Comparison of ENCODE assay signal across 19 cellular contexts in the genomic region with DNA sequence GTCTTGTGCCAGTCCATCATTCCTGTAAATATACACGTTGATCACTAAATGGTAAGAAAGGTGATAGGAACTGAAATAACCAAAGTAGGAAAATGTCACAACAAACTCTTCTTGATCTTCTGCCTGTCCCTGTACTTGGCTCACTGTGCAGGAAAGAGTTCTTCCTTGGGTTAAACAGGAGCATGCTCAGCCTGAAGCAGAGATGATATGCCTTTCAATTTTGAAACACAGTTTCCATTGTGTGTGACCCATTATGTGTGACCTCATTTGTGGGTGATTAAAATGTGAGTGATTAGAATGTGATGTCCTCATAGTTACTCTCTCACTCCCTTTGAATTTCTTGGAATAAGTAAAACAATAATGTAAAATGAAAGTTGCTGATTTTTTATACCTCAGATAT.
DNase-seq lines count a peak whose midpoint lies in the region; ATAC-seq, FAIRE-seq and TF ChIP-seq lines count a peak whose summit lies in the region.
"Had no signal": no experiment of that assay in that cellular context is flagged by ENCODE, and none has a peak within 500 bp of the region (broad histone marks: within the 10 kb centered on the region; RNA-seq: fewer than 3 reads in every experiment).

No MANE protein-coding gene starts in this region.

- no peak for ATAC-seq in pancreas
- ATAC-seq: A549; CD8-positive, alpha-beta T cell had no signal

- DNase-seq in SK-MEL-5 (ENCODE audit: low read depth, low spot score) (peak; percentile 40), kidney tubule cell (ENCODE audit: low spot score) (peak; percentile 15), testis (peak; percentile 70), pancreas (no peak), NCI-H1417 (lab: John Stamatoyannopoulos, UW) (no peak)
- DNase-seq: AML-193; Caco-2; Calu3; CD4-positive, alpha-beta T cell; CD8-positive, alpha-beta T cell; DMS79 treated with DMSO at 0.1 percent for 48 hours; GF-D8 had no signal

- in situ Hi-C loops in SK-MEL-5 (cut with HindIII; ENCODE audit: low pct_unique_long_range_greater_than_20kb, low sequenced_read_pairs): no loop called here

- H3K4me3 ChIP-seq in testis: no peak overlapping the region
- no peak overlapping the region for H3K4me3 ChIP-seq in pancreas
- H3K4me3 ChIP-seq: A549; BLaER1 treated with 17β-estradiol and CSF1 and Interleukin-3, amounts not matched to agents 10 nM and 100 nM had no signal

- no peak for FAIRE-seq in pancreas (lab: Jason Lieb, UNC)
- FAIRE-seq: A549, D721Med, G401.6, GM12891 had no signal

- no peak for TF ChIP-seq POLR2A in testis (IDR thresholded peaks at IDR 0.05)

- 67 to 82% methylated on average over 1 of the region's 1 CpG for WGBS in testis, 2 donors
- 67 to 71% methylated on average over 1 of the region's 1 CpG for WGBS in pancreas, 2 donors

- H3K36me3 ChIP-seq in testis (ENCODE audit: low read depth, missing control alignments) (no peaks in the 10 kb centered on the region), pancreas (no peaks in the 10 kb centered on the region)
- H3K36me3 ChIP-seq: BLaER1 treated with 17β-estradiol and CSF1 and Interleukin-3, amounts not matched to agents 10 nM and 100 nM had no signal

- H3K27ac ChIP-seq in testis (no peak overlapping the region), pancreas (no peak overlapping the region)
- H3K27ac ChIP-seq: 22Rv1; A549; BLaER1 treated with 17β-estradiol and CSF1 and Interleukin-3, amounts not matched to agents 10 nM and 100 nM; C4-2B had no signal

- H3K4me1 ChIP-seq in testis (peaks cover 6% of the 10 kb centered on the region), pancreas (peaks cover 0 to 12% (median 0%) of the 10 kb centered on the region in 3 donors)
- H3K4me1 ChIP-seq: A549; BLaER1 treated with 17β-estradiol and CSF1 and Interleukin-3, amounts not matched to agents 10 nM and 100 nM; Caco-2 had no signal

- H3K27me3 ChIP-seq in testis: no peaks in the 10 kb centered on the region
- no peaks in the 10 kb centered on the region for H3K27me3 ChIP-seq in pancreas
- H3K27me3 ChIP-seq: BLaER1 treated with 17β-estradiol and CSF1 and Interleukin-3, amounts not matched to agents 10 nM and 100 nM had no signal

- H3K9me3 ChIP-seq in testis: no peaks in the 10 kb centered on the region
- H3K9me3 ChIP-seq in pancreas: no peaks in the 10 kb centered on the region
- H3K9me3 ChIP-seq: A549; BLaER1 treated with 17β-estradiol and CSF1 and Interleukin-3, amounts not matched to agents 10 nM and 100 nM; Caco-2 had no signal

- TF ChIP-seq CTCF in testis (IDR thresholded peaks at IDR 0.05) (no peak), pancreas (IDR thresholded peaks at IDR 0.05) (no peak)

- intact Hi-C loops in testis (cut with DNase I; ENCODE audit: low total_unique reads): no loop called here
- intact Hi-C loops in pancreas (cut with DNase I): no loop called here

Comparison
In these comparisons a context has a peak if more than half of its experiments do, and no peak if none do; other contexts are left out.
1. DNase-seq: peak in SK-MEL-5 (single experiment), kidney tubule cell (single experiment) and testis (single experiment); none in pancreas (0 of 6) and NCI-H1417 (0 of 3).